12 cellular contexts compared by ENCODE assay signal in the genomic region with DNA sequence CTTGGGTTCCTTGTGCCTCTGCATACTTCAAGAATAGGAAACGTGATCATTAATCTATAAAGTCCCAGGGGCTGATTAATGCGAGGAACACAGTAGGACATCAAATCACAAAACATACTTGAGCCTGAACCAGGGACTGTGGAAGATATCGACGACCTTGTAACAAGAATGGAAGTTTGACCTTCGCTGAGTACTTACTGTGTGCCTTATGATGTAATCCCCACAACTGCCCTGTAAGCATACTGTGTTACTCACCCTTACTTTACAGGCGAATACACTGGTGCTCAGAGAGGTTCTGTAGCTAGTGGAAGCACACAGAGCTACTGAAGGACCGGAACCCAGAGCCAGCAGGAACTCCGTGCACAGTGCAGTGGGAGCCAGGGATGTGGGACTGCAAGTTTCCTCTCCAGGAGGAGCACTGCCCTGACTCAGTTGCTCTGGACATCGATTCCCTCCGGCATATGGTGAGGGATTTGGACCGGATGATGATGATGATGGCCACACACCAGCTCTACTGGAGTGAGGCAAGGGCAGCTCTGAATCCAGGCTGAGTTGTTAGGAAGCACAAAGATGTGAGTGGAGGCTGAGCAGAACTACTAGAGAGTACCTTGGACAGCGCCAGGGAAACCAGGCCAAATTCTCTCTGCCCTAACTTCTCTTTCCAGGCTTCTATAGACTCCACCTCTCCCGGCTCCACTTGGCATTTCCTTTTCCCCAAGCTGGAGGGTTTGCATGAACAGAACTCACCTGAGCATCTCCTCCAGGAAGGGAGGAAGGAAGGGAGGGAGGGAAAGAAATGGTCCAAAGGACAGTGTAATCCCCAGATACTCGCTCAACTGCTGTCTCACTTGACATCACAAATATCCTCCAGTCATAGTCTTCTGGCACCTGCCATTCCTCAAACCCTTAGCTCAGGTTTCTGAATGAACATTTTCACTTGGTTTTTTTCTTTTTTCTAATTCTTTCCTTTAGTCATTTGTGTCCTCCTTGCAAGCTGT. TPM values are rescaled to one million over a fixed set of nuclear protein-coding genes. Genes with fewer than 3 reads are reported as not detected.
DNase-seq lines count a peak whose midpoint lies in the region; ATAC-seq and TF ChIP-seq lines count a peak whose summit lies in the region.
"Had no signal": no experiment of that assay in that cellular context is flagged by ENCODE, and none has a peak within 500 bp of the region (broad histone marks: within the 10 kb centered on the region; RNA-seq: fewer than 3 reads in every experiment).

No MANE protein-coding gene starts in this region.

- no peak for TF ChIP-seq POLR2A in thyroid gland (IDR thresholded peaks at IDR 0.05)

- TF ChIP-seq CTCF in foreskin keratinocyte (conservative IDR thresholded peaks at IDR 0.05) = no peak
- TF ChIP-seq CTCF in thyroid gland (IDR thresholded peaks at IDR 0.05) = no peak

- H3K27me3 ChIP-seq in foreskin keratinocyte = peaks cover 83% of the 10 kb centered on the region
- peaks cover 4% of the 10 kb centered on the region for H3K27me3 ChIP-seq in thyroid gland

- H3K9me3 ChIP-seq in T-helper 17 cell (ENCODE audit: control insufficient read depth, low read length, poor library complexity, severe bottlenecking) (no peaks in the 10 kb centered on the region), thyroid gland (no peaks in the 10 kb centered on the region)
- H3K9me3 ChIP-seq: transverse colon had no signal

- no peak overlapping the region for H3K27ac ChIP-seq in foreskin keratinocyte
- no peak overlapping the region for H3K27ac ChIP-seq in thyroid gland
- H3K27ac ChIP-seq: transverse colon had no signal

- H3K4me1 Mint-ChIP-seq in T-helper 17 cell = no peaks in the 10 kb centered on the region
- H3K4me1 Mint-ChIP-seq: activated T-helper 17 cell treated with anti-CD3 and anti-CD28 coated beads, Interleukin-2, amount 50 U/mL, for 72 hours had no signal

- no peaks in the 10 kb centered on the region for H3K36me3 ChIP-seq in thyroid gland
- H3K36me3 ChIP-seq: transverse colon had no signal

- no peak overlapping the region for H3K4me3 ChIP-seq in thyroid gland (replicated peaks in 1 of 3)

- H3K4me1 ChIP-seq in foreskin keratinocyte (no peaks in the 10 kb centered on the region), thyroid gland (peaks cover 6 to 19% of the 10 kb centered on the region in 2 donors)

- intact Hi-C loops in cardiac septum (cut with DNase I) (loop anchor here (5.0 kb wide), 1 partner anchor 393 kb away; no protein-coding TSS in a partner anchor), Right ventricle myocardium superior (cut with DNase I) (no loop called here), thyroid gland (cut with DNase I) (loop anchor here (5.0 kb wide), 1 partner anchor 393 kb away; no protein-coding TSS in a partner anchor)

- no peak overlapping the region for H3K27ac Mint-ChIP-seq in T-helper 17 cell
- H3K27ac Mint-ChIP-seq: activated T-helper 17 cell treated with anti-CD3 and anti-CD28 coated beads, Interleukin-2, amount 50 U/mL, for 72 hours; CD4-positive, alpha-beta T cell had no signal

- peaks cover 58% of the 10 kb centered on the region for H3K27me3 Mint-ChIP-seq in T-helper 17 cell

- H3K36me3 Mint-ChIP-seq in T-helper 17 cell (ENCODE audit: low read depth) = peaks cover 4% of the 10 kb centered on the region

- WGBS in thyroid gland, 2 donors = 63 to 66% methylated on average over 14 of the region's 14 CpGs

- no peak for ATAC-seq in Right ventricle myocardium superior (ENCODE audit: poor library complexity)
- no peak for ATAC-seq in T-helper 17 cell
- ATAC-seq in foreskin keratinocyte = peak; percentile 38
- ATAC-seq in GM19328 (IDR thresholded peaks at IDR 0.05; ENCODE audit: unreplicated experiment) = no peak
- ATAC-seq: activated T-helper 17 cell treated with anti-CD3 and anti-CD28 coated beads, Interleukin-2, amount 50 U/mL, for 72 hours had no signal

- DNase-seq in cardiac septum (ENCODE audit: low spot score) = peak; percentile 24
- no peak for DNase-seq in Right ventricle myocardium superior
- no peak for DNase-seq in T-helper 17 cell
- DNase-seq in foreskin keratinocyte = peak in 1 of 2 donors; percentile 42
- peak; percentile 8 to 38 for DNase-seq in thyroid gland
- no peak for DNase-seq in DMS114 treated with DMSO at 0.1 percent for 48 hours (lab: John Stamatoyannopoulos, UW; ENCODE audit: unreplicated experiment)
- DNase-seq in T-helper 1 cell = no peak
- DNase-seq: CD4-positive, alpha-beta T cell; SIG-M5; transverse colon had no signal

- peak overlapping the region; percentile 33 for H3K4me3 Mint-ChIP-seq in T-helper 17 cell
- H3K4me3 Mint-ChIP-seq: activated T-helper 17 cell treated with anti-CD3 and anti-CD28 coated beads, Interleukin-2, amount 50 U/mL, for 72 hours; CD4-positive, alpha-beta T cell had no signal

RNA-seq across cellular contexts. Expression of a gene that starts 1.5 kb away (rescaled TPM):
- total RNA-seq in cardiac septum = 1.1 TPM
- 0.30 TPM for total RNA-seq in Right ventricle myocardium superior
- not detected for total RNA-seq in T-helper 17 cell
- total RNA-seq in foreskin keratinocyte = not detected in 2 replicates
- not detected in 2 replicates for polyA plus RNA-seq in foreskin keratinocyte
- 10 to 100 TPM in 2 of 4 donors, 1 to 10 TPM in 2; 2.4 to 13.6 (median 10.0) TPM for total RNA-seq in thyroid gland
- total RNA-seq: activated T-helper 17 cell treated with anti-CD3 and anti-CD28 coated beads, Interleukin-2, amount 50 U/mL, for 72 hours; CD4-positive, alpha-beta T cell; transverse colon had no signal

Comparison
In these comparisons a context has a peak if more than half of its experiments do, and no peak if none do; other contexts are left out.
1. DNase-seq: peak in cardiac septum (single experiment) and thyroid gland (2 of 2); none in Right ventricle myocardium superior (single experiment), T-helper 17 cell (0 of 3), DMS114 treated with DMSO at 0.1 percent for 48 hours (single experiment) and T-helper 1 cell (0 of 5).